Comparison of ENCODE assay signal across 13 cellular contexts in genomic region chr9:125356032-125356431, GRCh38.
DNase-seq lines count a peak whose midpoint lies in the region; ATAC-seq lines count a peak whose summit lies in the region.
"Had no signal": no experiment of that assay in that cellular context is flagged by ENCODE, and none has a peak within 500 bp of the region (broad histone marks: within the 10 kb centered on the region; RNA-seq: fewer than 3 reads in every experiment).

No MANE protein-coding gene starts in this region.

- H3K27me3 Mint-ChIP-seq in activated CD4-positive, alpha-beta T cell treated with anti-CD3 and anti-CD28 coated beads for 36 hours = no peaks in the 10 kb centered on the region
- no peaks in the 10 kb centered on the region for H3K27me3 Mint-ChIP-seq in activated naive CD4-positive, alpha-beta T cell treated with anti-CD3 and anti-CD28 coated beads for 36 hours (ENCODE audit: low read depth)
- H3K27me3 Mint-ChIP-seq in stimulated activated naive CD8-positive, alpha-beta T cell treated with anti-CD3 and anti-CD28 coated beads, Interleukin-15, Interleukin-2, amounts not matched to agents 100 ng/mL and 50 ng/mL, for 24 hours = no peaks in the 10 kb centered on the region
- no peaks in the 10 kb centered on the region for H3K27me3 Mint-ChIP-seq in stimulated activated naive B cell treated with anti-CD40 and anti-IgM and Interleukin-4, amounts not matched to agents 10 μg/mL and 1 μg/mL and 100 μg/mL, for 72 hours
- H3K27me3 Mint-ChIP-seq: CD4-positive, alpha-beta T cell had no signal

- ATAC-seq in activated CD4-positive, alpha-beta T cell treated with anti-CD3 and anti-CD28 coated beads for 36 hours = peak; percentile 68
- ATAC-seq in stimulated activated naive CD8-positive, alpha-beta T cell treated with anti-CD3 and anti-CD28 coated beads, Interleukin-15, Interleukin-2, amounts not matched to agents 100 U/mL and 50 U/mL, for 24 hours = no peak
- ATAC-seq in stimulated activated naive B cell treated with anti-CD40 and anti-IgM and Interleukin-4, amounts not matched to agents 10 μg/mL and 1 μg/mL and 100 μg/mL, for 72 hours (replicated peaks) = no peak
- no peak for ATAC-seq in HG03520 (IDR thresholded peaks at IDR 0.05; ENCODE audit: unreplicated experiment)
- ATAC-seq: A549 had no signal

- H3K4me1 Mint-ChIP-seq in activated CD4-positive, alpha-beta T cell treated with anti-CD3 and anti-CD28 coated beads for 36 hours = peaks cover 12% of the 10 kb centered on the region
- peaks cover 10% of the 10 kb centered on the region for H3K4me1 Mint-ChIP-seq in activated naive CD4-positive, alpha-beta T cell treated with anti-CD3 and anti-CD28 coated beads for 36 hours (ENCODE audit: low read depth)
- no peaks in the 10 kb centered on the region for H3K4me1 Mint-ChIP-seq in stimulated activated naive CD8-positive, alpha-beta T cell treated with anti-CD3 and anti-CD28 coated beads, Interleukin-15, Interleukin-2, amounts not matched to agents 100 ng/mL and 50 ng/mL, for 24 hours (ENCODE audit: low read depth)
- peaks cover 6 to 21% of the 10 kb centered on the region in 2 donors for H3K4me1 Mint-ChIP-seq in stimulated activated naive B cell treated with anti-CD40 and anti-IgM and Interleukin-4, amounts not matched to agents 10 μg/mL and 1 μg/mL and 100 μg/mL, for 72 hours
- H3K4me1 Mint-ChIP-seq: H9 had no signal

- no peak overlapping the region for H3K4me3 Mint-ChIP-seq in activated CD4-positive, alpha-beta T cell treated with anti-CD3 and anti-CD28 coated beads for 36 hours
- no peak overlapping the region for H3K4me3 Mint-ChIP-seq in activated naive CD4-positive, alpha-beta T cell treated with anti-CD3 and anti-CD28 coated beads for 36 hours
- no peak overlapping the region for H3K4me3 Mint-ChIP-seq in stimulated activated naive CD8-positive, alpha-beta T cell treated with anti-CD3 and anti-CD28 coated beads, Interleukin-15, Interleukin-2, amounts not matched to agents 100 ng/mL and 50 ng/mL, for 24 hours
- no peak overlapping the region for H3K4me3 Mint-ChIP-seq in stimulated activated naive B cell treated with anti-CD40 and anti-IgM and Interleukin-4, amounts not matched to agents 10 μg/mL and 1 μg/mL and 100 μg/mL, for 72 hours
- H3K4me3 Mint-ChIP-seq: CD4-positive, alpha-beta T cell; H9 had no signal

- POLR2A ChIA-PET in activated CD4-positive, alpha-beta T cell treated with anti-CD3 and anti-CD28 coated beads for 36 hours (lab: Charles Lee) = no interaction called here

- peaks cover 25% of the 10 kb centered on the region for H3K36me3 Mint-ChIP-seq in activated CD4-positive, alpha-beta T cell treated with anti-CD3 and anti-CD28 coated beads for 36 hours (ENCODE audit: low read depth)
- H3K36me3 Mint-ChIP-seq in activated naive CD4-positive, alpha-beta T cell treated with anti-CD3 and anti-CD28 coated beads for 36 hours (ENCODE audit: low read depth) = peaks cover 36% of the 10 kb centered on the region
- H3K36me3 Mint-ChIP-seq in stimulated activated naive CD8-positive, alpha-beta T cell treated with anti-CD3 and anti-CD28 coated beads, Interleukin-15, Interleukin-2, amounts not matched to agents 100 ng/mL and 50 ng/mL, for 24 hours (ENCODE audit: low read depth) = peaks cover 82% of the 10 kb centered on the region
- peaks cover 36 to 57% of the 10 kb centered on the region in 2 donors for H3K36me3 Mint-ChIP-seq in stimulated activated naive B cell treated with anti-CD40 and anti-IgM and Interleukin-4, amounts not matched to agents 10 μg/mL and 1 μg/mL and 100 μg/mL, for 72 hours

- CTCF ChIA-PET in activated CD4-positive, alpha-beta T cell treated with anti-CD3 and anti-CD28 coated beads for 36 hours (lab: Charles Lee) = interaction anchor here (0.6 to 1.4 kb wide), 4 partner anchors 11 to 52 kb away, joined by 3 to 5 read pairs (median 4); no protein-coding TSS in a partner anchor
- CTCF ChIA-PET in activated naive CD4-positive, alpha-beta T cell treated with anti-CD3 and anti-CD28 coated beads for 36 hours (lab: Charles Lee) = no interaction called here

- H3K9me3 Mint-ChIP-seq in activated CD4-positive, alpha-beta T cell treated with anti-CD3 and anti-CD28 coated beads for 36 hours (ENCODE audit: low read depth) = peaks cover 2% of the 10 kb centered on the region
- H3K9me3 Mint-ChIP-seq in activated naive CD4-positive, alpha-beta T cell treated with anti-CD3 and anti-CD28 coated beads for 36 hours = no peaks in the 10 kb centered on the region
- no peaks in the 10 kb centered on the region for H3K9me3 Mint-ChIP-seq in stimulated activated naive CD8-positive, alpha-beta T cell treated with anti-CD3 and anti-CD28 coated beads, Interleukin-15, Interleukin-2, amounts not matched to agents 100 ng/mL and 50 ng/mL, for 24 hours
- H3K9me3 Mint-ChIP-seq in stimulated activated naive B cell treated with anti-CD40 and anti-IgM and Interleukin-4, amounts not matched to agents 10 μg/mL and 1 μg/mL and 100 μg/mL, for 72 hours = peaks cover 0 to 2% of the 10 kb centered on the region in 2 donors
- H3K9me3 Mint-ChIP-seq: CD4-positive, alpha-beta T cell had no signal

- peak overlapping the region; percentile 43 for H3K27ac Mint-ChIP-seq in activated CD4-positive, alpha-beta T cell treated with anti-CD3 and anti-CD28 coated beads for 36 hours
- peak overlapping the region; percentile 25 for H3K27ac Mint-ChIP-seq in activated naive CD4-positive, alpha-beta T cell treated with anti-CD3 and anti-CD28 coated beads for 36 hours
- H3K27ac Mint-ChIP-seq in stimulated activated naive CD8-positive, alpha-beta T cell treated with anti-CD3 and anti-CD28 coated beads, Interleukin-15, Interleukin-2, amounts not matched to agents 100 ng/mL and 50 ng/mL, for 24 hours = peak overlapping the region; percentile 74
- H3K27ac Mint-ChIP-seq in stimulated activated naive B cell treated with anti-CD40 and anti-IgM and Interleukin-4, amounts not matched to agents 10 μg/mL and 1 μg/mL and 100 μg/mL, for 72 hours = peak overlapping the region; percentile 31
- H3K27ac Mint-ChIP-seq: CD4-positive, alpha-beta T cell; H9 had no signal

- intact Hi-C loops in activated CD4-positive, alpha-beta T cell treated with anti-CD3 and anti-CD28 coated beads for 36 hours (cut with DNase I, micrococcal nuclease) = no loop called here
- intact Hi-C loops in activated naive CD4-positive, alpha-beta T cell treated with anti-CD3 and anti-CD28 coated beads for 36 hours (cut with micrococcal nuclease) = no loop called here

- DNase-seq in activated CD4-positive, alpha-beta T cell treated with anti-CD3 and anti-CD28 coated beads for 36 hours = peak; percentile 21
- DNase-seq in activated CD4-positive, alpha-beta T cell treated with anti-CD3 and anti-CD28 coated beads for 1 hour = no peak
- DNase-seq in activated naive CD4-positive, alpha-beta T cell treated with anti-CD3 and anti-CD28 coated beads for 36 hours = no peak
- DNase-seq in activated naive CD4-positive, alpha-beta T cell (lab: John Stamatoyannopoulos, UW) = no peak
- DNase-seq in stimulated activated naive CD8-positive, alpha-beta T cell treated with anti-CD3 and anti-CD28 coated beads, Interleukin-15, Interleukin-2, amounts not matched to agents 100 U/mL and 50 U/mL, for 24 hours = no peak
- DNase-seq in stimulated activated naive B cell treated with anti-CD40 and anti-IgM and Interleukin-4, amounts not matched to agents 10 μg/mL and 1 μg/mL and 100 μg/mL, for 72 hours = no peak
- DNase-seq: AML-193; Caco-2; CD4-positive, alpha-beta T cell; H9 had no signal
